In the genomic region with DNA sequence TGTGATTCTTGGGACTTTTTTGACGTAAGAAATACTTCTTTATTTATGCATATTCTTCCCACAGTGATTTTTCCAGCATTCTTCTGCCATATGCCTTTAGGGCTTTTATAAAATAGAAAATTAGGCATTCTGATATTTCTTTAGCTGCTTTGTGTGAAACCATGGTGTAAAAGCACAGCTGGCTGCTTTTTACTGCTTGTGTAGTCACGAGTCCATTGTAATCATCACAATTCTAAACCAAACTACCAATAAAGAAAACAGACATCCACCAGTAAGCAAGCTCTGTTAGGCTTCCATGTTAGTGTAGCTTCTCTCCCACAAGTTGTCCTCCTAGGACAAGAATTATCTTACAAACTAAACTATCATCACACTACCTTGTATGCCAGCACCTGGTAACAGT, we compare ENCODE assay signal across 1 cellular context.
A peak's percentile ranks its signal among the peaks of the same experiment; 100 is the strongest.
TF ChIP-seq lines count a peak whose summit lies in the region.

No MANE protein-coding gene starts in this region.

TF ChIP-seq in HepG2, 621 proteins besides CTCF, POLR2A, EP300 and RAD21:
- TF ChIP-seq RBM22 (optimal IDR thresholded peaks at IDR 0.05; ENCODE audit: low read length): peak; percentile 64
- no peak for TF ChIP-seq ZFP90 (CRISPR knock-in tag; IDR thresholded peaks at IDR 0.05; ENCODE audit: borderline replicate concordance)
